ENCODE assay signal across 32 cellular contexts in genomic region chr15:50075292-50075691, GRCh38. TPM values are rescaled to one million over a fixed set of nuclear protein-coding genes. Genes with fewer than 3 reads are reported as not detected.
"Had no signal": no experiment of that assay in that cellular context is flagged by ENCODE, and none has a peak within 500 bp of the region (broad histone marks: within the 10 kb centered on the region; RNA-seq: fewer than 3 reads in every experiment).

No MANE protein-coding gene starts in this region.

- ATAC-seq: activated CD4-positive, CD25-positive, alpha-beta regulatory T cell treated with anti-CD3 and anti-CD28 coated beads, Interleukin-2, amount 50 U/mL, for 24 hours; activated naive CD8-positive, alpha-beta T cell treated with anti-CD3 and anti-CD28 coated beads, Interleukin-2, amount 50 U/mL, for 24 hours; activated T-cell treated with anti-CD3 and anti-CD28 coated beads, Interleukin-2, amount 50 U/mL, for 72 hours; body of pancreas; effector memory CD8-positive, alpha-beta T cell; foreskin keratinocyte; gastrocnemius medialis; heart left ventricle; WTC11 had no signal

- H3K36me3 ChIP-seq: adrenal gland, esophagus muscularis mucosa, gastrocnemius medialis, heart left ventricle had no signal

- H3K4me1 Mint-ChIP-seq: activated CD4-positive, alpha-beta memory T cell treated with anti-CD3 and anti-CD28 coated beads, Interleukin-2, amount 10 ng/mL, durations not matched to agents 7 days and 5 days; activated naive CD4-positive, alpha-beta T cell treated with anti-CD3 and anti-CD28 coated beads, Interleukin-2, amount 50 U/mL, for 24 hours; activated naive CD8-positive, alpha-beta T cell treated with anti-CD3 and anti-CD28 coated beads for 36 hours; activated naive CD8-positive, alpha-beta T cell treated with anti-CD3 and anti-CD28 coated beads, Interleukin-2, amount 50 U/mL, for 24 hours; WTC11 had no signal

- H3K4me3 Mint-ChIP-seq: activated CD4-positive, alpha-beta memory T cell treated with anti-CD3 and anti-CD28 coated beads, Interleukin-2, amount 10 ng/mL, durations not matched to agents 7 days and 5 days; activated naive CD4-positive, alpha-beta T cell treated with anti-CD3 and anti-CD28 coated beads for 36 hours; activated naive CD4-positive, alpha-beta T cell treated with anti-CD3 and anti-CD28 coated beads, Interleukin-2, amount 50 U/mL, for 24 hours; activated naive CD8-positive, alpha-beta T cell treated with anti-CD3 and anti-CD28 coated beads for 36 hours; activated naive CD8-positive, alpha-beta T cell treated with anti-CD3 and anti-CD28 coated beads, Interleukin-2, amount 50 U/mL, for 24 hours; activated T-cell treated with anti-CD3 and anti-CD28 coated beads, Interleukin-2, amount 50 U/mL, for 24 hours; activated T-cell treated with anti-CD3 and anti-CD28 coated beads, Interleukin-2, amount 50 U/mL, for 72 hours; effector memory CD8-positive, alpha-beta T cell; WTC11 had no signal

- H3K27me3 ChIP-seq: body of pancreas, esophagus muscularis mucosa, gastrocnemius medialis had no signal

- H3K9me3 Mint-ChIP-seq: activated CD4-positive, alpha-beta memory T cell treated with anti-CD3 and anti-CD28 coated beads, Interleukin-2, amount 10 ng/mL, durations not matched to agents 7 days and 5 days; activated naive CD4-positive, alpha-beta T cell treated with anti-CD3 and anti-CD28 coated beads for 36 hours; activated naive CD4-positive, alpha-beta T cell treated with anti-CD3 and anti-CD28 coated beads, Interleukin-2, amount 50 U/mL, for 24 hours; activated naive CD8-positive, alpha-beta T cell treated with anti-CD3 and anti-CD28 coated beads, Interleukin-2, amount 50 U/mL, for 24 hours; activated T-cell treated with anti-CD3 and anti-CD28 coated beads, Interleukin-2, amount 50 U/mL, for 24 hours; activated T-cell treated with anti-CD3 and anti-CD28 coated beads, Interleukin-2, amount 50 U/mL, for 72 hours; effector memory CD8-positive, alpha-beta T cell; WTC11 had no signal

- H3K9me3 ChIP-seq: adrenal gland, body of pancreas, esophagus muscularis mucosa, gastrocnemius medialis, heart left ventricle had no signal

- H3K27ac Mint-ChIP-seq: activated CD4-positive, alpha-beta memory T cell treated with anti-CD3 and anti-CD28 coated beads, Interleukin-2, amount 10 ng/mL, durations not matched to agents 7 days and 5 days; activated naive CD4-positive, alpha-beta T cell treated with anti-CD3 and anti-CD28 coated beads for 36 hours; activated naive CD4-positive, alpha-beta T cell treated with anti-CD3 and anti-CD28 coated beads, Interleukin-2, amount 50 U/mL, for 24 hours; activated naive CD8-positive, alpha-beta T cell treated with anti-CD3 and anti-CD28 coated beads for 36 hours; activated naive CD8-positive, alpha-beta T cell treated with anti-CD3 and anti-CD28 coated beads, Interleukin-2, amount 50 U/mL, for 24 hours; activated T-cell treated with anti-CD3 and anti-CD28 coated beads, Interleukin-2, amount 50 U/mL, for 24 hours; activated T-cell treated with anti-CD3 and anti-CD28 coated beads, Interleukin-2, amount 50 U/mL, for 72 hours; effector memory CD8-positive, alpha-beta T cell; WTC11 had no signal

- DNase-seq: activated CD4-positive, alpha-beta memory T cell treated with anti-CD3 and anti-CD28 coated beads, Interleukin-2, amount 10 ng/mL, durations not matched to agents 7 days and 5 days; activated CD4-positive, alpha-beta T cell treated with anti-CD3 and anti-CD28 coated beads for 48 hours; activated CD4-positive, alpha-beta T cell treated with anti-CD3 and anti-CD28 coated beads, Interleukin-2, amount 50 U/mL, for 4 hours; activated CD8-positive, alpha-beta memory T cell treated with anti-CD3 and anti-CD28 coated beads, Interleukin-2, amount 50 U/mL, for 48 hours; activated gamma-delta T cell; activated naive CD4-positive, alpha-beta T cell treated with anti-CD3 and anti-CD28 coated beads for 36 hours; activated naive CD8-positive, alpha-beta T cell treated with anti-CD3 and anti-CD28 coated beads for 36 hours; activated naive CD8-positive, alpha-beta T cell treated with anti-CD3 and anti-CD28 coated beads, Interleukin-2, amount 50 U/mL, for 24 hours; activated T-cell treated with anti-CD3 and anti-CD28 coated beads for 4 hours; activated T-cell treated with anti-CD3 and anti-CD28 coated beads, Interleukin-2, amount 50 U/mL, for 24 hours; activated T-cell treated with anti-CD3 and anti-CD28 coated beads, Interleukin-2, amount 50 U/mL, for 72 hours; adrenal gland; amygdala; aorta; body of pancreas; caudate nucleus; cortex of kidney; dermis blood vessel endothelial cell; effector CD4-positive, alpha-beta T cell; effector memory CD8-positive, alpha-beta T cell; erythroblast; foreskin keratinocyte; gastrocnemius medialis; glutamatergic neuron; heart left ventricle; T-helper 2 cell had no signal

- H3K4me3 ChIP-seq: adrenal gland, body of pancreas, esophagus muscularis mucosa, gastrocnemius medialis, heart left ventricle had no signal

- H3K27ac ChIP-seq: adrenal gland, body of pancreas, esophagus muscularis mucosa, foreskin keratinocyte, gastrocnemius medialis, heart left ventricle, VCaP had no signal

- H3K27me3 Mint-ChIP-seq: activated CD4-positive, alpha-beta memory T cell treated with anti-CD3 and anti-CD28 coated beads, Interleukin-2, amount 10 ng/mL, durations not matched to agents 7 days and 5 days; effector memory CD8-positive, alpha-beta T cell had no signal

- H3K36me3 Mint-ChIP-seq: activated naive CD4-positive, alpha-beta T cell treated with anti-CD3 and anti-CD28 coated beads, Interleukin-2, amount 50 U/mL, for 24 hours; activated naive CD8-positive, alpha-beta T cell treated with anti-CD3 and anti-CD28 coated beads for 36 hours; WTC11 had no signal

- H3K4me1 ChIP-seq: adrenal gland, body of pancreas, foreskin keratinocyte, gastrocnemius medialis had no signal

RNA-seq across cellular contexts. Expression of gene ATP8B4, which starts 43.7 kb away (rescaled TPM):
- total RNA-seq: chondrocyte, foreskin keratinocyte had no signal
- polyA plus RNA-seq: foreskin keratinocyte had no signal
